Comparison of ENCODE assay signal across 1 cellular context in genomic region chr3:45994661-45995369, GRCh38.
TF ChIP-seq lines count a peak whose summit lies in the region.

No MANE protein-coding gene starts in this region.

TF ChIP-seq in GM12878, 131 proteins besides CTCF, POLR2A, EP300 and RAD21 (continued from another document and continues in another):
- TF ChIP-seq E2F8 (IDR thresholded peaks at IDR 0.05; ENCODE audit: low read depth, partially characterized antibody) = no peak
- no peak for TF ChIP-seq IRF4 (IDR thresholded peaks at IDR 0.05; ENCODE audit: low read depth, low read length)
- no peak for TF ChIP-seq SMC3 (IDR thresholded peaks at IDR 0.05; ENCODE audit: borderline replicate concordance, low read length)
- TF ChIP-seq NFYA (IDR thresholded peaks at IDR 0.05; ENCODE audit: borderline replicate concordance, low read depth, low read length) = no peak
- TF ChIP-seq CBFB (IDR thresholded peaks at IDR 0.05; ENCODE audit: low read depth) = 0 out of 2 replicates have a peak, but pooled peaks have one; percentile 29
- no peak for TF ChIP-seq ZNF207 (IDR thresholded peaks at IDR 0.05; ENCODE audit: borderline replicate concordance)
- TF ChIP-seq PBX3 (IDR thresholded peaks at IDR 0.05; ENCODE audit: insufficient replicate concordance, low read depth, low read length) = peak; percentile 41
- no peak for TF ChIP-seq SMARCA5 (IDR thresholded peaks at IDR 0.05)
- peak; percentile 35 to 38; a peak in 2 of 4 replicates for TF ChIP-seq IKZF2 (IDR thresholded peaks at IDR 0.05)
- no peak for TF ChIP-seq TBL1XR1 (IDR thresholded peaks at IDR 0.05; ENCODE audit: low read depth, low read length)
- TF ChIP-seq CHD1 (IDR thresholded peaks at IDR 0.05; ENCODE audit: low read depth, low read length) = no peak
- no peak for TF ChIP-seq NFIC (IDR thresholded peaks at IDR 0.05; ENCODE audit: low read depth, low read length)
- TF ChIP-seq ASH2L (IDR thresholded peaks at IDR 0.05; ENCODE audit: borderline replicate concordance, low read depth) = no peak
- no peak for TF ChIP-seq GATAD2B (conservative IDR thresholded peaks at IDR 0.05; ENCODE audit: low read depth)
- peak; percentile 76; the same call in 1 of the 2 replicates for TF ChIP-seq SIN3A (IDR thresholded peaks at IDR 0.05; ENCODE audit: low read depth, low read length)
- no peak for TF ChIP-seq MTA3 (IDR thresholded peaks at IDR 0.05; ENCODE audit: borderline replicate concordance, low read length)
- TF ChIP-seq POLR2AphosphoS2 (IDR thresholded peaks at IDR 0.05; ENCODE audit: low read depth, low read length) = no peak
- TF ChIP-seq TCF12 (IDR thresholded peaks at IDR 0.05; ENCODE audit: low read depth, low read length) = no peak
- TF ChIP-seq TAF1 (IDR thresholded peaks at IDR 0.05; ENCODE audit: borderline replicate concordance, low read depth, low read length) = 0 out of 2 replicates have a peak, but pooled peaks have one; percentile 8
- TF ChIP-seq ZNF687 (IDR thresholded peaks at IDR 0.05) = 0 out of 2 replicates have a peak, but pooled peaks have one; percentile 6
- peak; percentile 88; the same call in 1 of the 2 replicates for TF ChIP-seq MXI1 (IDR thresholded peaks at IDR 0.05; ENCODE audit: low read depth, low read length)
- TF ChIP-seq ZNF622 (IDR thresholded peaks at IDR 0.05) = no peak
- no peak for TF ChIP-seq RFX5 (IDR thresholded peaks at IDR 0.05; ENCODE audit: low read depth, low read length)
- TF ChIP-seq SREBF2 (IDR thresholded peaks at IDR 0.05; ENCODE audit: low read length) = no peak
- no peak for TF ChIP-seq ZZZ3 (IDR thresholded peaks at IDR 0.05; ENCODE audit: control insufficient read depth, insufficient read length, low read depth)
- TF ChIP-seq ZNF384 (IDR thresholded peaks at IDR 0.05; ENCODE audit: borderline replicate concordance, low read depth, low read length) = peak; percentile 87
- TF ChIP-seq CBX3 (IDR thresholded peaks at IDR 0.05; ENCODE audit: borderline replicate concordance, low read depth) = no peak
- TF ChIP-seq NR2C1 (IDR thresholded peaks at IDR 0.05) = no peak
- TF ChIP-seq NRF1 (conservative IDR thresholded peaks at IDR 0.05; ENCODE audit: low read depth, low read length) = no peak
- TF ChIP-seq ZNF24 (IDR thresholded peaks at IDR 0.05) = no peak
- TF ChIP-seq SUZ12 (IDR thresholded peaks at IDR 0.05; ENCODE audit: unreplicated experiment) = no peak
- TF ChIP-seq BCLAF1 (IDR thresholded peaks at IDR 0.05) = no peak
- no peak for TF ChIP-seq NKRF (conservative IDR thresholded peaks at IDR 0.05)
- TF ChIP-seq PML (IDR thresholded peaks at IDR 0.05; ENCODE audit: low read length) = no peak; the same call in 1 of the 2 replicates
- TF ChIP-seq PRDM15 (CRISPR knock-in tag; IDR thresholded peaks at IDR 0.05) = no peak
- no peak for TF ChIP-seq ZNF274 (IDR thresholded peaks at IDR 0.05; ENCODE audit: insufficient read depth, insufficient read length)
- 0 out of 2 replicates have a peak, but pooled peaks have one; percentile 19 for TF ChIP-seq MLLT1 (IDR thresholded peaks at IDR 0.05)
- TF ChIP-seq IRF3 (IDR thresholded peaks at IDR 0.05) = no peak; the same call in 1 of the 2 replicates
- TF ChIP-seq USF2 (IDR thresholded peaks at IDR 0.05; ENCODE audit: borderline replicate concordance, low read depth, low read length) = no peak
- TF ChIP-seq SPI1 (IDR thresholded peaks at IDR 0.05; ENCODE audit: borderline replicate concordance, insufficient read depth, low read depth, low read length) = no peak
